In the genomic region with DNA sequence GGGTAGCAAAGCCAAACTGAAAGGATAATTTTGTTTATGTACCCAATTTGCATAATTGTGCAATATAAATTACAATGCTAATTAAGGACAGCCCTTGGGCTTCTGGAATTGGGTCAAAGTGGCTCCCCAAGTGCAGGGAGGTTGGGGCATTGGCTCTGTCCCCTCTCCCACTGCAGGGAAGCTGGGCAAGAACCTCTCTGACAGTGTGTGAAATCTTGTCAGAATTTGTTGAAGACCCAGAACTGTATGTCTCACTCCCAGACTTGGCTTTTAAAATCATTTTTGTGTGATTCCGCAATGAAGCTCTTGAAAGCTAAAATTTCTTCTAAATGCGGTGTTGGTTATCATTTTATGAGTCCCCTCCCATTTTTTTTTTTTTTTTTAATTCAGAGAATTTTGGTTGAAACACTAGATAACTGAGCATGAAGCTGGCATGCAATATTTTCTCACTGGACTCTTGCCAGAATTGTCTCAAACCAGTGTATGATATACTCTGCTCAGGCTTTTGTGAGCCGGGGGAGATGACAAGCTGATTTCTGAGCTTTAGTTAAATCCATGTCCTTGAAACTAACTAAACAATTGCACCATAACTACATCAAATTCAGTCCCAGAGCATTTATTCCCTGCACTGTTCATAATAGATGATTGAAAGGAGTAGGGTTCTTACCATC, we compare ENCODE assay signal across 22 cellular contexts.
DNase-seq lines count a peak whose midpoint lies in the region; ATAC-seq and TF ChIP-seq lines count a peak whose summit lies in the region.
"Had no signal": no experiment of that assay in that cellular context is flagged by ENCODE, and none has a peak within 500 bp of the region (broad histone marks: within the 10 kb centered on the region; RNA-seq: fewer than 3 reads in every experiment).

No MANE protein-coding gene starts in this region.

- no peak for TF ChIP-seq POLR2A in testis (IDR thresholded peaks at IDR 0.05)

- H3K27ac ChIP-seq in hepatocyte = no peak overlapping the region
- no peak overlapping the region for H3K27ac ChIP-seq in testis
- H3K27ac ChIP-seq: left lung had no signal

- peak; percentile 59 for ATAC-seq in Right ventricle myocardium superior (ENCODE audit: poor library complexity)
- ATAC-seq: esophagus mucosa, natural killer cell had no signal

- no peaks in the 10 kb centered on the region for H3K27me3 ChIP-seq in hepatocyte
- H3K27me3 ChIP-seq in testis = no peaks in the 10 kb centered on the region
- H3K27me3 ChIP-seq: left lung, tibial nerve had no signal

- H3K9me2 ChIP-seq in hepatocyte (replicated peaks; ENCODE audit: insufficient read depth) = no peaks in the 10 kb centered on the region

- H3K4me2 ChIP-seq in hepatocyte = no peak overlapping the region

- no peaks in the 10 kb centered on the region for H3K36me3 ChIP-seq in hepatocyte (replicated peaks; ENCODE audit: insufficient read depth, low read depth)
- no peaks in the 10 kb centered on the region for H3K36me3 ChIP-seq in testis (ENCODE audit: low read depth, missing control alignments)
- H3K36me3 ChIP-seq: left lung had no signal

- 66% methylated on average over 3 of the region's 3 CpGs for WGBS in hepatocyte (ENCODE audit: low lambda C conversion rate, missing lambda C conversion rate)
- 34 to 59% methylated on average over 3 of the region's 3 CpGs for WGBS in testis, 2 donors

- DNase-seq in Right ventricle myocardium superior (no peak), cardiac septum (ENCODE audit: low spot score) (no peak), astrocyte of the hippocampus (ENCODE audit: low read depth, low spot score) (peak; percentile 7), hepatocyte (ENCODE audit: low spot score) (peak; percentile 6), testis (peak; percentile 38), SHP77 treated with DMSO at 0.1 percent for 48 hours (lab: John Stamatoyannopoulos, UW) (no peak), DMS153 treated with DMSO at 0.1 percent for 48 hours (lab: John Stamatoyannopoulos, UW; ENCODE audit: unreplicated experiment) (no peak)
- DNase-seq in activated T-cell treated with anti-CD3 and anti-CD28 coated beads, Interleukin-2, amount 50 U/mL, for 48 hours = no peak
- DNase-seq: ACHN; activated T-cell treated with anti-CD3 and anti-CD28 coated beads, Interleukin-2, amount 50 U/mL, for 24 hours; cortex of kidney; GF-D8; hippocampal formation; left lung; natural killer cell; NK-92 treated with Interleukin-12 subunit alpha and Interleukin-12 subunit beta, amount 100 ng/mL, for 24 hours; SHP77; stimulated activated CD4-positive, alpha-beta T cell treated with anti-CD3 and anti-CD28 coated beads, Interleukin-2, amount 100 ng/mL, for 24 hours; stimulated activated CD8-positive, alpha-beta memory T cell treated with anti-CD3 and anti-CD28 coated beads, Interleukin-4, amount 100 ng/mL, for 48 hours; T-helper 9 cell had no signal

- no peaks in the 10 kb centered on the region for H4K20me1 ChIP-seq in hepatocyte (ENCODE audit: insufficient read depth, poor library complexity, severe bottlenecking)

- H3K79me2 ChIP-seq in hepatocyte = no peaks in the 10 kb centered on the region

- no peak overlapping the region for H3K4me3 ChIP-seq in hepatocyte
- H3K4me3 ChIP-seq in testis = no peak overlapping the region
- H3K4me3 ChIP-seq: left lung, tibial nerve had no signal

- intact Hi-C loops in Right ventricle myocardium superior (cut with DNase I) (no loop called here), cardiac septum (cut with DNase I) (no loop called here), testis (cut with DNase I; ENCODE audit: low total_unique reads) (no loop called here)

- no peak overlapping the region for H2AFZ ChIP-seq in hepatocyte

- H3K9me3 ChIP-seq in hepatocyte (ENCODE audit: low read depth) = no peaks in the 10 kb centered on the region
- H3K9me3 ChIP-seq in testis = no peaks in the 10 kb centered on the region
- H3K9me3 ChIP-seq: left lung, tibial nerve had no signal

- TF ChIP-seq CTCF in hepatocyte (IDR thresholded peaks at IDR 0.05; ENCODE audit: poor library complexity) (no peak), testis (IDR thresholded peaks at IDR 0.05) (no peak)

- no peaks in the 10 kb centered on the region for H3K4me1 ChIP-seq in hepatocyte (ENCODE audit: insufficient read depth)
- peaks cover 3% of the 10 kb centered on the region for H3K4me1 ChIP-seq in testis
- H3K4me1 ChIP-seq: left lung had no signal

Comparison
In these comparisons a context has a peak if more than half of its experiments do, and no peak if none do; other contexts are left out.
1. DNase-seq: peak in astrocyte of the hippocampus (single experiment), hepatocyte (single experiment) and testis (single experiment); none in Right ventricle myocardium superior (single experiment), cardiac septum (single experiment), SHP77 treated with DMSO at 0.1 percent for 48 hours (single experiment), DMS153 treated with DMSO at 0.1 percent for 48 hours (single experiment) and activated T-cell treated with anti-CD3 and anti-CD28 coated beads, Interleukin-2, amount 50 U/mL, for 48 hours (0 of 2).